ENCODE assay signal across 22 cellular contexts in the genomic region with DNA sequence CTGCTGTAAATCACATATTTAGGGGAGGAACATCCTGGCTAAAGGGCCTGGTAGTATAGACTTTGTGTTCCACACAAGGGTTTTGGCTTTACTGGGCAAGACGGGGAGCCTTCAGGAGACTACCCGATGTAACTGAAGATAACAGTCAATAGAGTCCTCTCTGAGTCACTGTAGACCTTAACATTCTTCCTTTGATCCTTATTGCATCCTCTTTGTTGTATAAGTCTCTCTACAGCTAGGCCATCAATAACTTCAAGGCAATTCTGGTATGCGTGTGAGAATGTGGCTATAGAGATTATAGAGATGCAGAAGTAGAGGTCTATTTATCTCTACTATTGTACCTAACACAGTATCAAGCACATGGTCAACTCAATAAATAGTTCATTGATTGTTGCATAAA.
"Had no signal": no experiment of that assay in that cellular context is flagged by ENCODE, and none has a peak within 500 bp of the region (broad histone marks: within the 10 kb centered on the region; RNA-seq: fewer than 3 reads in every experiment).

No MANE protein-coding gene starts in this region.

- DNase-seq: Kasumi-1, MM.1S, NCI-H1092 treated with DMSO at 0.1 percent for 48 hours, NCI-H1436, NCI-H187, NCI-H2029, NCI-H2081 treated with DMSO at 0.1 percent for 48 hours, NCI-H2171, NCI-H226, NCI-H446, NCI-H510A, NCI-H524 treated with DMSO at 0.1 percent for 48 hours, NCI-H69, NCI-H774, Right ventricle myocardium superior, RPMI8226, SIG-M5, T-cell had no signal

- H3K27me3 ChIP-seq: SJSA1 had no signal

- H3K4me1 ChIP-seq: SJSA1 had no signal

- H3K4me2 ChIP-seq: KMS-11 had no signal

- H3K36me3 ChIP-seq: SJSA1 had no signal

- H3K9me3 ChIP-seq: SJSA1 had no signal

- ATAC-seq: K562, T-cell had no signal

- H3K9ac ChIP-seq: KMS-11 had no signal

- H3K27ac ChIP-seq: KMS-11, SJSA1, SK-N-MC had no signal

- H3K4me3 ChIP-seq: K562, SJSA1, SK-N-MC had no signal
